Comparison of ENCODE assay signal across 22 cellular contexts in genomic region chr10:77598606-77599005, GRCh38.
"Had no signal": no experiment of that assay in that cellular context is flagged by ENCODE, and none has a peak within 500 bp of the region (broad histone marks: within the 10 kb centered on the region; RNA-seq: fewer than 3 reads in every experiment).

No MANE protein-coding gene starts in this region.

- DNase-seq: caudate nucleus; effector CD8-positive, alpha-beta T cell; gastrocnemius medialis; glutamatergic neuron; islet precursor cell; left ventricle myocardium inferior; lower lobe of right lung; nucleus accumbens; pancreas; right cardiac atrium; stimulated activated CD4-positive, alpha-beta T cell treated with anti-CD3 and anti-CD28 coated beads, Interleukin-4, amount 100 ng/mL, for 1 hour; stimulated activated CD8-positive, alpha-beta memory T cell treated with anti-CD3 and anti-CD28 coated beads, Interleukin-4, amount 100 ng/mL, for 48 hours; stimulated activated naive CD8-positive, alpha-beta T cell treated with anti-CD3 and anti-CD28 coated beads, Interleukin-15, Interleukin-2, amounts not matched to agents 100 U/mL and 50 U/mL, for 24 hours; upper lobe of right lung had no signal

- H3K9me3 Mint-ChIP-seq: stimulated activated effector memory CD8-positive, alpha-beta T cell treated with anti-CD3 and anti-CD28 coated beads, Interleukin-12 subunit alpha, Interleukin-12 subunit beta, amount 100 ng/mL, for 72 hours had no signal

- H3K36me3 ChIP-seq: gastrocnemius medialis, left ventricle myocardium inferior, lower lobe of right lung, pancreas, suprapubic skin, tibial nerve, upper lobe of right lung, vagina had no signal

- H3K27me3 ChIP-seq: gastrocnemius medialis, pancreas, tibial nerve, upper lobe of right lung, vagina had no signal

- H3K9me3 ChIP-seq: gastrocnemius medialis, left ventricle myocardium inferior, lower lobe of right lung, pancreas, suprapubic skin, tibial nerve, upper lobe of right lung, vagina had no signal

- H3K4me2 ChIP-seq: smooth muscle cell had no signal

- H3K4me1 ChIP-seq: left ventricle myocardium inferior, pancreas had no signal

- H3K27ac ChIP-seq: left ventricle myocardium inferior, lower lobe of right lung, pancreas, suprapubic skin, tibial nerve, upper lobe of right lung, vagina had no signal

- H3K4me3 ChIP-seq: coronary artery, gastrocnemius medialis, left ventricle myocardium inferior, lower lobe of right lung, pancreas, smooth muscle cell, suprapubic skin, tibial nerve, upper lobe of right lung, vagina had no signal

- ATAC-seq: esophagus mucosa; gastrocnemius medialis; lower lobe of right lung; pancreas; right cardiac atrium; stimulated activated effector memory CD8-positive, alpha-beta T cell treated with anti-CD3 and anti-CD28 coated beads, Interleukin-12 subunit alpha, Interleukin-12 subunit beta, amount 100 ng/mL, for 72 hours; stimulated activated naive CD8-positive, alpha-beta T cell treated with anti-CD3 and anti-CD28 coated beads, Interleukin-15, Interleukin-2, amounts not matched to agents 100 U/mL and 50 U/mL, for 24 hours; upper lobe of right lung had no signal

- H3K4me3 Mint-ChIP-seq: stimulated activated effector memory CD8-positive, alpha-beta T cell treated with anti-CD3 and anti-CD28 coated beads, Interleukin-12 subunit alpha, Interleukin-12 subunit beta, amount 100 ng/mL, for 72 hours had no signal

- H3K27ac Mint-ChIP-seq: progenitor cell of endocrine pancreas; stimulated activated effector memory CD8-positive, alpha-beta T cell treated with anti-CD3 and anti-CD28 coated beads, Interleukin-12 subunit alpha, Interleukin-12 subunit beta, amount 100 ng/mL, for 72 hours had no signal

- H3K36me3 Mint-ChIP-seq: stimulated activated effector memory CD8-positive, alpha-beta T cell treated with anti-CD3 and anti-CD28 coated beads, Interleukin-12 subunit alpha, Interleukin-12 subunit beta, amount 100 ng/mL, for 72 hours had no signal
